Comparison of ENCODE assay signal across 24 cellular contexts in genomic region chr9:71853084-71853483, GRCh38. TPM values are rescaled to one million over a fixed set of nuclear protein-coding genes. Genes with fewer than 3 reads are reported as not detected.
DNase-seq lines count a peak whose midpoint lies in the region; ATAC-seq and TF ChIP-seq lines count a peak whose summit lies in the region.
"Had no signal": no experiment of that assay in that cellular context is flagged by ENCODE, and none has a peak within 500 bp of the region (broad histone marks: within the 10 kb centered on the region; RNA-seq: fewer than 3 reads in every experiment).

No MANE protein-coding gene starts in this region.

- no peak overlapping the region for H3K4me3 ChIP-seq in ascending aorta
- H3K4me3 ChIP-seq: BLaER1, GM23338 had no signal

- POLR2A ChIA-PET in activated CD8-positive, alpha-beta T cell treated with anti-CD3 and anti-CD28 coated beads for 36 hours (lab: Charles Lee): interaction anchor here (0.6 kb wide), 1 partner anchor 412 kb away, joined by 3 read pairs; no protein-coding TSS in a partner anchor
- POLR2A ChIA-PET in activated CD8-positive, alpha-beta T cell treated with anti-CD3 and anti-CD28 coated beads, Interleukin-2, amount 10 ng/mL, durations not matched to agents 7 days and 5 days (lab: Charles Lee): interaction anchor here (1.0 kb wide), 1 partner anchor 58 kb away, joined by 3 read pairs; the partner anchor contains the start of genes ABHD17B and C9orf85

- TF ChIP-seq CTCF in activated CD8-positive, alpha-beta T cell treated with anti-CD3 and anti-CD28 coated beads for 36 hours (IDR thresholded peaks at IDR 0.05): no peak
- TF ChIP-seq CTCF in ascending aorta (IDR thresholded peaks at IDR 0.05): no peak

- ATAC-seq in activated CD8-positive, alpha-beta T cell treated with anti-CD3 and anti-CD28 coated beads for 36 hours: peak; percentile 85
- ATAC-seq in activated CD8-positive, alpha-beta T cell treated with anti-CD3 and anti-CD28 coated beads, Interleukin-2, amount 10 ng/mL, durations not matched to agents 7 days and 5 days: no peak
- ATAC-seq in GM21447 (IDR thresholded peaks at IDR 0.05; ENCODE audit: unreplicated experiment): no peak
- ATAC-seq: GM23338, HepG2, PC-3 had no signal

- DNase-seq in activated CD8-positive, alpha-beta T cell treated with anti-CD3 and anti-CD28 coated beads for 36 hours: no peak
- no peak for DNase-seq in activated CD8-positive, alpha-beta T cell treated with anti-CD3 and anti-CD28 coated beads, Interleukin-2, amount 10 ng/mL, durations not matched to agents 7 days and 5 days
- DNase-seq in ELR (ENCODE audit: low read depth): peak; percentile 2
- no peak for DNase-seq in activated T-helper 1 cell treated with anti-CD3 and anti-CD28 coated beads, Interleukin-12 subunit alpha, Interleukin-12 subunit beta, Interleukin-2, Interleukin-4 antibody, amounts not matched to agents 30 ng/mL and 10 ng/mL and 1 ng/mL, durations not matched to agents 14 hours and 24 hours and 36 hours (ENCODE audit: low spot score)
- peak; percentile 9 for DNase-seq in iris pigment epithelial cell (ENCODE audit: low read depth)
- no peak for DNase-seq in ascending aorta (ENCODE audit: low spot score in 2 of 2)
- DNase-seq in NCI-H446 (lab: John Stamatoyannopoulos, UW): no peak
- DNase-seq: CD4-positive, CD25-positive, alpha-beta regulatory T cell; DMS153; DND-41; H9; Karpas-422; MV-4-11; NCI-H1105; NCI-H1436 treated with DMSO at 0.1 percent for 48 hours; NCI-H187 treated with DMSO at 0.1 percent for 48 hours; NCI-H524 treated with DMSO at 0.1 percent for 48 hours; NCI-H82; NK-92 treated with Interleukin-12 subunit alpha and Interleukin-12 subunit beta, amount 100 ng/mL, for 24 hours; PC-3 had no signal

- peaks cover 8% of the 10 kb centered on the region for H3K9me3 Mint-ChIP-seq in activated CD8-positive, alpha-beta T cell treated with anti-CD3 and anti-CD28 coated beads for 36 hours
- H3K9me3 Mint-ChIP-seq in activated CD8-positive, alpha-beta T cell treated with anti-CD3 and anti-CD28 coated beads, Interleukin-2, amount 10 ng/mL, durations not matched to agents 7 days and 5 days (ENCODE audit: insufficient read depth): no peaks in the 10 kb centered on the region
- no peaks in the 10 kb centered on the region for H3K9me3 Mint-ChIP-seq in activated T-helper 1 cell treated with anti-CD3 and anti-CD28 coated beads, Interleukin-12 subunit alpha, Interleukin-12 subunit beta, Interleukin-2, Interleukin-4 antibody, amounts not matched to agents 30 ng/mL and 10 ng/mL and 1 ng/mL, durations not matched to agents 14 hours and 24 hours and 36 hours

- no peaks in the 10 kb centered on the region for H3K4me1 ChIP-seq in ascending aorta
- H3K4me1 ChIP-seq: BLaER1 had no signal

- peaks cover 9% of the 10 kb centered on the region for H3K4me1 Mint-ChIP-seq in activated CD8-positive, alpha-beta T cell treated with anti-CD3 and anti-CD28 coated beads for 36 hours (ENCODE audit: low read depth)
- H3K4me1 Mint-ChIP-seq in activated CD8-positive, alpha-beta T cell treated with anti-CD3 and anti-CD28 coated beads, Interleukin-2, amount 10 ng/mL, durations not matched to agents 7 days and 5 days (ENCODE audit: low read depth): no peaks in the 10 kb centered on the region
- peaks cover 9% of the 10 kb centered on the region for H3K4me1 Mint-ChIP-seq in activated T-helper 1 cell treated with anti-CD3 and anti-CD28 coated beads, Interleukin-12 subunit alpha, Interleukin-12 subunit beta, Interleukin-2, Interleukin-4 antibody, amounts not matched to agents 30 ng/mL and 10 ng/mL and 1 ng/mL, durations not matched to agents 14 hours and 24 hours and 36 hours (ENCODE audit: low read depth)
- H3K4me1 Mint-ChIP-seq: GM23338 had no signal

- H3K36me3 Mint-ChIP-seq in activated CD8-positive, alpha-beta T cell treated with anti-CD3 and anti-CD28 coated beads for 36 hours (ENCODE audit: low read depth): peaks cover 2% of the 10 kb centered on the region
- peaks cover 6% of the 10 kb centered on the region for H3K36me3 Mint-ChIP-seq in activated CD8-positive, alpha-beta T cell treated with anti-CD3 and anti-CD28 coated beads, Interleukin-2, amount 10 ng/mL, durations not matched to agents 7 days and 5 days (ENCODE audit: low read depth)
- H3K36me3 Mint-ChIP-seq in activated T-helper 1 cell treated with anti-CD3 and anti-CD28 coated beads, Interleukin-12 subunit alpha, Interleukin-12 subunit beta, Interleukin-2, Interleukin-4 antibody, amounts not matched to agents 30 ng/mL and 10 ng/mL and 1 ng/mL, durations not matched to agents 14 hours and 24 hours and 36 hours (ENCODE audit: low read depth): peaks cover 2% of the 10 kb centered on the region
- H3K36me3 Mint-ChIP-seq: CD4-positive, CD25-positive, alpha-beta regulatory T cell had no signal

- no peaks in the 10 kb centered on the region for H3K9me3 ChIP-seq in ascending aorta

- H3K27me3 Mint-ChIP-seq in activated CD8-positive, alpha-beta T cell treated with anti-CD3 and anti-CD28 coated beads for 36 hours: no peaks in the 10 kb centered on the region
- no peaks in the 10 kb centered on the region for H3K27me3 Mint-ChIP-seq in activated CD8-positive, alpha-beta T cell treated with anti-CD3 and anti-CD28 coated beads, Interleukin-2, amount 10 ng/mL, durations not matched to agents 7 days and 5 days (ENCODE audit: low read depth)
- H3K27me3 Mint-ChIP-seq in activated T-helper 1 cell treated with anti-CD3 and anti-CD28 coated beads, Interleukin-12 subunit alpha, Interleukin-12 subunit beta, Interleukin-2, Interleukin-4 antibody, amounts not matched to agents 30 ng/mL and 10 ng/mL and 1 ng/mL, durations not matched to agents 14 hours and 24 hours and 36 hours (ENCODE audit: insufficient read depth): no peaks in the 10 kb centered on the region
- H3K27me3 Mint-ChIP-seq: CD4-positive, CD25-positive, alpha-beta regulatory T cell had no signal

- no peak overlapping the region for H3K4me3 Mint-ChIP-seq in activated CD8-positive, alpha-beta T cell treated with anti-CD3 and anti-CD28 coated beads for 36 hours
- H3K4me3 Mint-ChIP-seq in activated CD8-positive, alpha-beta T cell treated with anti-CD3 and anti-CD28 coated beads, Interleukin-2, amount 10 ng/mL, durations not matched to agents 7 days and 5 days: no peak overlapping the region
- no peak overlapping the region for H3K4me3 Mint-ChIP-seq in activated T-helper 1 cell treated with anti-CD3 and anti-CD28 coated beads, Interleukin-12 subunit alpha, Interleukin-12 subunit beta, Interleukin-2, Interleukin-4 antibody, amounts not matched to agents 30 ng/mL and 10 ng/mL and 1 ng/mL, durations not matched to agents 14 hours and 24 hours and 36 hours
- H3K4me3 Mint-ChIP-seq: CD4-positive, CD25-positive, alpha-beta regulatory T cell; GM23338; H9 had no signal

- intact Hi-C loops in activated CD8-positive, alpha-beta T cell treated with anti-CD3 and anti-CD28 coated beads for 36 hours (cut with micrococcal nuclease): no loop called here
- intact Hi-C loops in activated T-helper 1 cell treated with anti-CD3 and anti-CD28 coated beads, Interleukin-12 subunit alpha, Interleukin-12 subunit beta, Interleukin-2, Interleukin-4 antibody, amounts not matched to agents 30 ng/mL and 10 ng/mL and 1 ng/mL, durations not matched to agents 14 hours and 24 hours and 36 hours (cut with micrococcal nuclease): loop anchor here (10.0 kb wide), 1 partner anchor 622 kb away; no protein-coding TSS in a partner anchor
- intact Hi-C loops in ascending aorta (cut with DNase I): no loop called here

- H3K27me3 ChIP-seq in ascending aorta: no peaks in the 10 kb centered on the region
- H3K27me3 ChIP-seq: BLaER1 had no signal

- H3K27ac ChIP-seq in ascending aorta: no peak overlapping the region
- H3K27ac ChIP-seq: BLaER1 had no signal

- peak overlapping the region; percentile 59 for H3K27ac Mint-ChIP-seq in activated CD8-positive, alpha-beta T cell treated with anti-CD3 and anti-CD28 coated beads for 36 hours
- H3K27ac Mint-ChIP-seq in activated CD8-positive, alpha-beta T cell treated with anti-CD3 and anti-CD28 coated beads, Interleukin-2, amount 10 ng/mL, durations not matched to agents 7 days and 5 days: no peak overlapping the region
- peak overlapping the region; percentile 72 for H3K27ac Mint-ChIP-seq in activated T-helper 1 cell treated with anti-CD3 and anti-CD28 coated beads, Interleukin-12 subunit alpha, Interleukin-12 subunit beta, Interleukin-2, Interleukin-4 antibody, amounts not matched to agents 30 ng/mL and 10 ng/mL and 1 ng/mL, durations not matched to agents 14 hours and 24 hours and 36 hours
- H3K27ac Mint-ChIP-seq: CD4-positive, CD25-positive, alpha-beta regulatory T cell; GM23338; H9 had no signal

- CTCF ChIA-PET in activated CD8-positive, alpha-beta T cell treated with anti-CD3 and anti-CD28 coated beads for 36 hours (lab: Charles Lee): interaction anchor here (1.4 to 2.5 kb wide), 3 partner anchors 32 to 46 kb away, joined by 3 to 12 read pairs (median 8); no protein-coding TSS in a partner anchor
- CTCF ChIA-PET in activated CD8-positive, alpha-beta T cell treated with anti-CD3 and anti-CD28 coated beads, Interleukin-2, amount 10 ng/mL, durations not matched to agents 7 days and 5 days (lab: Charles Lee): interaction anchor here (0.7 to 2.3 kb wide), 3 partner anchors 37 to 532 kb away, joined by 3 to 5 read pairs (median 3); no protein-coding TSS in a partner anchor

- H3K36me3 ChIP-seq in ascending aorta: no peaks in the 10 kb centered on the region

RNA-seq across cellular contexts. Expression of gene ABHD17B, which starts 57.9 kb away (rescaled TPM):
- total RNA-seq in activated CD8-positive, alpha-beta T cell treated with anti-CD3 and anti-CD28 coated beads for 36 hours: 10 to 100 TPM; 15.5 to 16.5 TPM
- 10 to 100 TPM; 27.2 to 28.3 TPM for total RNA-seq in activated CD8-positive, alpha-beta T cell treated with anti-CD3 and anti-CD28 coated beads, Interleukin-2, amount 10 ng/mL, durations not matched to agents 7 days and 5 days
- 18.5 and 20.4 TPM in 2 replicates for total RNA-seq in activated T-helper 1 cell treated with anti-CD3 and anti-CD28 coated beads, Interleukin-12 subunit alpha, Interleukin-12 subunit beta, Interleukin-2, Interleukin-4 antibody, amounts not matched to agents 30 ng/mL and 10 ng/mL and 1 ng/mL, durations not matched to agents 14 hours and 24 hours and 36 hours
- total RNA-seq in ascending aorta: 20.5 TPM

RNA-seq across cellular contexts. Expression of gene C9orf85, which starts 58.4 kb away (rescaled TPM):
- 1 to 10 TPM; 7.6 to 8.9 TPM for total RNA-seq in activated CD8-positive, alpha-beta T cell treated with anti-CD3 and anti-CD28 coated beads for 36 hours
- 10 to 100 TPM; 11.1 to 12.0 TPM for total RNA-seq in activated CD8-positive, alpha-beta T cell treated with anti-CD3 and anti-CD28 coated beads, Interleukin-2, amount 10 ng/mL, durations not matched to agents 7 days and 5 days
- total RNA-seq in activated T-helper 1 cell treated with anti-CD3 and anti-CD28 coated beads, Interleukin-12 subunit alpha, Interleukin-12 subunit beta, Interleukin-2, Interleukin-4 antibody, amounts not matched to agents 30 ng/mL and 10 ng/mL and 1 ng/mL, durations not matched to agents 14 hours and 24 hours and 36 hours: 9.3 and 9.8 TPM in 2 replicates
- total RNA-seq in ascending aorta: 2.6 TPM

Comparison
In these comparisons a context has a peak if more than half of its experiments do, and no peak if none do; other contexts are left out.
1. DNase-seq: peak in ELR (single experiment) and iris pigment epithelial cell (single experiment); none in activated CD8-positive, alpha-beta T cell treated with anti-CD3 and anti-CD28 coated beads for 36 hours (single experiment), activated CD8-positive, alpha-beta T cell treated with anti-CD3 and anti-CD28 coated beads, Interleukin-2, amount 10 ng/mL, durations not matched to agents 7 days and 5 days (single experiment), activated T-helper 1 cell treated with anti-CD3 and anti-CD28 coated beads, Interleukin-12 subunit alpha, Interleukin-12 subunit beta, Interleukin-2, Interleukin-4 antibody, amounts not matched to agents 30 ng/mL and 10 ng/mL and 1 ng/mL, durations not matched to agents 14 hours and 24 hours and 36 hours (single experiment), ascending aorta (0 of 2) and NCI-H446 (0 of 2).